Comparison of ENCODE assay signal across 1 cellular context in genomic region chr3:32961189-32961715, GRCh38.
TF ChIP-seq lines count a peak whose summit lies in the region.

No MANE protein-coding gene starts in this region.

TF ChIP-seq in GM12878, 131 proteins besides CTCF, POLR2A, EP300 and RAD21 (continued from another document):
- TF ChIP-seq PBX3 (IDR thresholded peaks at IDR 0.05; ENCODE audit: insufficient replicate concordance, low read depth, low read length) (no peak), ZBED1 (IDR thresholded peaks at IDR 0.05; ENCODE audit: borderline replicate concordance) (no peak), GATAD2B (conservative IDR thresholded peaks at IDR 0.05; ENCODE audit: low read depth) (no peak), SMAD5 (IDR thresholded peaks at IDR 0.05; ENCODE audit: low read depth) (no peak), GABPA (IDR thresholded peaks at IDR 0.05; ENCODE audit: low read depth) (no peak), CREM (IDR thresholded peaks at IDR 0.05; ENCODE audit: low read depth) (no peak), IRF4 (IDR thresholded peaks at IDR 0.05; ENCODE audit: low read depth, low read length) (no peak), SP1 (IDR thresholded peaks at IDR 0.05; ENCODE audit: low read depth, low read length) (no peak), ESRRA (IDR thresholded peaks at IDR 0.05; ENCODE audit: low read length) (no peak), SMC3 (IDR thresholded peaks at IDR 0.05; ENCODE audit: borderline replicate concordance, low read length) (no peak), HDAC2 (IDR thresholded peaks at IDR 0.05) (no peak), NFIC (IDR thresholded peaks at IDR 0.05; ENCODE audit: low read depth, low read length) (no peak), BCL11A (IDR thresholded peaks at IDR 0.05; ENCODE audit: low read depth, low read length) (no peak)
- TF ChIP-seq, protein P1, sequence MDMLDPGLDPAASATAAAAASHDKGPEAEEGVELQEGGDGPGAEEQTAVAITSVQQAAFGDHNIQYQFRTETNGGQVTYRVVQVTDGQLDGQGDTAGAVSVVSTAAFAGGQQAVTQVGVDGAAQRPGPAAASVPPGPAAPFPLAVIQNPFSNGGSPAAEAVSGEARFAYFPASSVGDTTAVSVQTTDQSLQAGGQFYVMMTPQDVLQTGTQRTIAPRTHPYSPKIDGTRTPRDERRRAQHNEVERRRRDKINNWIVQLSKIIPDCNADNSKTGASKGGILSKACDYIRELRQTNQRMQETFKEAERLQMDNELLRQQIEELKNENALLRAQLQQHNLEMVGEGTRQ (IDR thresholded peaks at IDR 0.05; ENCODE audit: borderline replicate concordance, low read depth, low read length) = no peak
- TF ChIP-seq, protein P2, sequence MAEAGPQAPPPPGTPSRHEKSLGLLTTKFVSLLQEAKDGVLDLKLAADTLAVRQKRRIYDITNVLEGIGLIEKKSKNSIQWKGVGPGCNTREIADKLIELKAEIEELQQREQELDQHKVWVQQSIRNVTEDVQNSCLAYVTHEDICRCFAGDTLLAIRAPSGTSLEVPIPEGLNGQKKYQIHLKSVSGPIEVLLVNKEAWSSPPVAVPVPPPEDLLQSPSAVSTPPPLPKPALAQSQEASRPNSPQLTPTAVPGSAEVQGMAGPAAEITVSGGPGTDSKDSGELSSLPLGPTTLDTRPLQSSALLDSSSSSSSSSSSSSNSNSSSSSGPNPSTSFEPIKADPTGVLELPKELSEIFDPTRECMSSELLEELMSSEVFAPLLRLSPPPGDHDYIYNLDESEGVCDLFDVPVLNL (IDR thresholded peaks at IDR 0.05; ENCODE audit: low read depth, low read length) = no peak
TF ChIP-seq in GM12878: peak in this region for 0.
